12 cellular contexts compared by ENCODE assay signal in the genomic region with DNA sequence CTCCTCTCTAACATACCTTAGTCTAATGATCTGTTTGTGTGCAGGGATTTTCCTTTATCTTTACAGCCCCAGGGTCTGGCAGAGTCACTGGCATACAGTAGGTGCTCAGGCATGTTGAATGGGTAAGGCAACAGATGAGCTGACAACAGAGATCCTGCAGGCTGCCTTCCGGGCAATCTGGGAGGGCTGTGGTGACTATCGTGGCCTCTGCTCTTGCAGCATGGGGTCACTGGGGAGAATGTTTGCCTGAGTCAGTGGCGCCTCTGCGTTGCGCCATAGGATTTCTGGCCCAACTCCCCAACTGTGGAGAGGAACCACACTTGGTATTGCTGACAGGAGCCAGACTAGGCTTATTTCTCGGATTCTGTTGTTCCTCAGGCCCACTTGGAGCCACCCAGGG.
DNase-seq lines count a peak whose midpoint lies in the region; TF ChIP-seq lines count a peak whose summit lies in the region.
"Had no signal": no experiment of that assay in that cellular context is flagged by ENCODE, and none has a peak within 500 bp of the region (broad histone marks: within the 10 kb centered on the region; RNA-seq: fewer than 3 reads in every experiment).

No MANE protein-coding gene starts in this region.

- no peaks in the 10 kb centered on the region for H3K36me3 ChIP-seq in PC-9 (ENCODE audit: low read depth)
- H3K36me3 ChIP-seq in CD4-positive, alpha-beta memory T cell (ENCODE audit: insufficient read depth, low read length) = no peaks in the 10 kb centered on the region
- H3K36me3 ChIP-seq: ascending aorta had no signal

- peaks cover 61% of the 10 kb centered on the region for H3K4me1 ChIP-seq in PC-9 (replicated peaks; ENCODE audit: insufficient read depth)
- no peaks in the 10 kb centered on the region for H3K4me1 ChIP-seq in CD4-positive, alpha-beta memory T cell (ENCODE audit: insufficient read depth, low read length)

- H3K4me1 Mint-ChIP-seq in CD14-positive monocyte = peaks cover 38% of the 10 kb centered on the region
- H3K4me1 Mint-ChIP-seq in CD4-positive, alpha-beta memory T cell = no peaks in the 10 kb centered on the region
- H3K4me1 Mint-ChIP-seq: activated B cell treated with CpG ODN at 0.5 μM for 24 hours; CD8-positive, alpha-beta memory T cell had no signal

- no peak overlapping the region for H3K4me3 ChIP-seq in PC-9
- no peak overlapping the region for H3K4me3 ChIP-seq in CD4-positive, alpha-beta memory T cell (ENCODE audit: low read length in 2 of 2)
- H3K4me3 ChIP-seq: ascending aorta had no signal

- H3K79me2 ChIP-seq in PC-9 (ENCODE audit: low read depth) = 0 out of 2 replicates have a peak, but pooled peaks cover 3% of the 10 kb centered on the region

- H3F3A ChIP-seq in PC-9 (ENCODE audit: insufficient read depth, low read depth) = peaks cover 41% of the 10 kb centered on the region

- H3K4me3 Mint-ChIP-seq in CD14-positive monocyte = peak overlapping the region in 1 of 2 donors; percentile 71
- H3K4me3 Mint-ChIP-seq in CD4-positive, alpha-beta memory T cell = no peak overlapping the region
- H3K4me3 Mint-ChIP-seq: activated B cell treated with CpG ODN at 0.5 μM for 24 hours; CD8-positive, alpha-beta memory T cell had no signal

- H3K9me2 ChIP-seq in PC-9 (ENCODE audit: insufficient read depth) = no peaks in the 10 kb centered on the region

- H3K4me2 ChIP-seq in PC-9 = peak overlapping the region; percentile 57

- TF ChIP-seq CTCF in CD14-positive monocyte (IDR thresholded peaks at IDR 0.05) (no peak), PC-9 (conservative IDR thresholded peaks at IDR 0.05) (no peak)

- POLR2A ChIA-PET in PC-9 (lab: Charles Lee; ENCODE audit: unreplicated experiment) = interaction anchor here (1.8 kb wide), 1 partner anchor 45 kb away, joined by 12 read pairs; no protein-coding TSS in a partner anchor
- POLR2A ChIA-PET in CD4-positive, alpha-beta memory T cell (lab: Charles Lee; ENCODE audit: partially characterized antibody) = no interaction called here

- H3K9me3 Mint-ChIP-seq in CD14-positive monocyte = peaks cover 0 to 2% (median 0%) of the 10 kb centered on the region in 7 donors
- no peaks in the 10 kb centered on the region for H3K9me3 Mint-ChIP-seq in CD4-positive, alpha-beta memory T cell
- H3K9me3 Mint-ChIP-seq: activated B cell treated with CpG ODN at 0.5 μM for 24 hours; CD8-positive, alpha-beta memory T cell had no signal

- intact Hi-C loops in CD14-positive monocyte (cut with micrococcal nuclease) = loop anchor here (5.0 to 10.0 kb wide), 3 partner anchors 262 to 402 kb away; no protein-coding TSS in a partner anchor
- intact Hi-C loops in PC-9 (cut with micrococcal nuclease; ENCODE audit: unreplicated experiment) = loop anchor here (1.0 to 10.0 kb wide), 6 partner anchors 46 to 1195 kb away; a partner anchor contains a TSS
- intact Hi-C loops in CD4-positive, alpha-beta memory T cell (cut with micrococcal nuclease) = no loop called here

- H3K27me3 ChIP-seq in PC-9 (ENCODE audit: insufficient read depth, low read depth) = no peaks in the 10 kb centered on the region
- H3K27me3 ChIP-seq in CD4-positive, alpha-beta memory T cell (ENCODE audit: insufficient read depth, low read length) = peaks cover 4% of the 10 kb centered on the region
- H3K27me3 ChIP-seq: ascending aorta had no signal

- DNase-seq in CD14-positive monocyte (ENCODE audit: low spot score) = peak; percentile 90
- peak; percentile 65 to 82 for DNase-seq in PC-9
- DNase-seq in fibroblast of peridontal ligament (ENCODE audit: extremely low read depth) = peak; percentile 93
- peak; percentile 58 for DNase-seq in non-pigmented ciliary epithelial cell (ENCODE audit: low read depth)
- DNase-seq in CD4-positive, alpha-beta memory T cell = no peak
- DNase-seq in OCI-M1 (lab: John Stamatoyannopoulos, UW) = no peak
- DNase-seq in midbrain (lab: John Stamatoyannopoulos, UW) = no peak
- DNase-seq in nucleus accumbens (lab: John Stamatoyannopoulos, UW) = no peak
- DNase-seq: activated B cell treated with CpG ODN at 0.5 μM for 24 hours; CD8-positive, alpha-beta memory T cell; NCI-H446 had no signal

- no peaks in the 10 kb centered on the region for H3K9me3 ChIP-seq in PC-9 (ENCODE audit: insufficient read depth, low read depth)
- no peaks in the 10 kb centered on the region for H3K9me3 ChIP-seq in CD4-positive, alpha-beta memory T cell (ENCODE audit: control insufficient read depth in 1 of 2, low read length in 2 of 2)
- H3K9me3 ChIP-seq: ascending aorta had no signal

- H2AFZ ChIP-seq in PC-9 = no peak overlapping the region

- CTCF ChIA-PET in PC-9 (lab: Charles Lee) = interaction anchor here (0.6 to 1.5 kb wide), 3 partner anchors 39 to 249 kb away, joined by 3 to 12 read pairs (median 6); no protein-coding TSS in a partner anchor
- CTCF ChIA-PET in CD4-positive, alpha-beta memory T cell (lab: Charles Lee; ENCODE audit: partially characterized antibody) = interaction anchor here (1.8 kb wide), 1 partner anchor 405 kb away, joined by 6 read pairs; no protein-coding TSS in a partner anchor

- TSS peak; percentile 66 for BruUV-seq in PC-9 (replicated peaks; lab: Mats Ljungman, UMichigan)

- peak overlapping the region; percentile 94 to 99 (median 98) for H3K27ac Mint-ChIP-seq in CD14-positive monocyte
- H3K27ac Mint-ChIP-seq in CD4-positive, alpha-beta memory T cell = no peak overlapping the region
- H3K27ac Mint-ChIP-seq: activated B cell treated with CpG ODN at 0.5 μM for 24 hours; CD8-positive, alpha-beta memory T cell had no signal

- peaks cover 0 to 3% (median 2%) of the 10 kb centered on the region in 3 donors for H3K27me3 Mint-ChIP-seq in CD14-positive monocyte (ENCODE audit: low read depth in 3 of 3)
- peaks cover 2 to 11% of the 10 kb centered on the region in 2 donors for H3K27me3 Mint-ChIP-seq in CD4-positive, alpha-beta memory T cell

- no peaks in the 10 kb centered on the region for H4K20me1 ChIP-seq in PC-9 (ENCODE audit: insufficient read depth)

- H3K27ac ChIP-seq in PC-9 = peak overlapping the region; percentile 96
- no peak overlapping the region for H3K27ac ChIP-seq in CD4-positive, alpha-beta memory T cell (ENCODE audit: low read depth, low read length)

- H3K36me3 Mint-ChIP-seq in CD14-positive monocyte = no peaks in the 10 kb centered on the region
- H3K36me3 Mint-ChIP-seq in CD4-positive, alpha-beta memory T cell = no peaks in the 10 kb centered on the region
- H3K36me3 Mint-ChIP-seq: CD8-positive, alpha-beta memory T cell had no signal

Comparison
In these comparisons a context has a peak if more than half of its experiments do, and no peak if none do; other contexts are left out.
1. DNase-seq: peak in CD14-positive monocyte (single experiment), PC-9 (2 of 2), fibroblast of peridontal ligament (single experiment) and non-pigmented ciliary epithelial cell (single experiment); none in CD4-positive, alpha-beta memory T cell (0 of 5), OCI-M1 (single experiment), midbrain (single experiment) and nucleus accumbens (0 of 56).
2. H3K27ac Mint-ChIP-seq: peak in CD14-positive monocyte (7 of 7); none in CD4-positive, alpha-beta memory T cell (0 of 7).